9 cellular contexts compared by ENCODE assay signal in genomic region chrX:86133761-86134160, GRCh38. TPM values are rescaled to one million over a fixed set of nuclear protein-coding genes. Genes with fewer than 3 reads are reported as not detected.
A peak's percentile ranks its signal among the peaks of the same experiment; 100 is the strongest.
DNase-seq lines count a peak whose midpoint lies in the region; ATAC-seq and TF ChIP-seq lines count a peak whose summit lies in the region.
"Had no signal": no experiment of that assay in that cellular context is flagged by ENCODE, and none has a peak within 500 bp of the region (broad histone marks: within the 10 kb centered on the region; RNA-seq: fewer than 3 reads in every experiment).

No MANE protein-coding gene starts in this region.

- in situ Hi-C loops in ACHN (cut with HindIII; ENCODE audit: low pct_ligation_motif_present, low pct_unique_long_range_greater_than_20kb, low sequenced_read_pairs): no loop called here

- no TSS peak for BruUV-seq in PC-9 (replicated peaks; lab: Mats Ljungman, UMichigan)

- H3K27ac ChIP-seq in PC-9: no peak overlapping the region
- H3K27ac ChIP-seq: SJCRH30 had no signal

- H3K4me3 ChIP-seq in PC-9: no peak overlapping the region
- H3K4me3 ChIP-seq: SJCRH30 had no signal

- no peaks in the 10 kb centered on the region for H3K36me3 ChIP-seq in PC-9 (ENCODE audit: low read depth)
- H3K36me3 ChIP-seq: SJCRH30 had no signal

- H4K20me1 ChIP-seq in PC-9 (ENCODE audit: insufficient read depth): no peaks in the 10 kb centered on the region

- ATAC-seq in GM18858 (IDR thresholded peaks at IDR 0.05; ENCODE audit: unreplicated experiment) (peak; percentile 59), HG03175 (IDR thresholded peaks at IDR 0.05; ENCODE audit: unreplicated experiment) (no peak), GM21528 (IDR thresholded peaks at IDR 0.05; ENCODE audit: low FRiP score, unreplicated experiment) (no peak), sciatic nerve (no peak)

- no peak overlapping the region for H2AFZ ChIP-seq in PC-9

- no peaks in the 10 kb centered on the region for H3K27me3 ChIP-seq in PC-9 (ENCODE audit: insufficient read depth, low read depth)
- H3K27me3 ChIP-seq: SJCRH30 had no signal

- no peak overlapping the region for H3K4me2 ChIP-seq in PC-9

- CTCF ChIA-PET in PC-9 (lab: Charles Lee): no interaction called here

- DNase-seq in ACHN (peak; percentile 7), PC-9 (no peak), fibroblast of peridontal ligament (ENCODE audit: extremely low read depth) (peak; percentile 15), SKM-1 treated with dmso at 0.1 percent for 144 hours (lab: John Stamatoyannopoulos, UW; ENCODE audit: unreplicated experiment) (no peak), sciatic nerve (ENCODE audit: low spot score) (no peak)

- no peaks in the 10 kb centered on the region for H3K9me2 ChIP-seq in PC-9 (ENCODE audit: insufficient read depth)

- POLR2A ChIA-PET in PC-9 (lab: Charles Lee; ENCODE audit: unreplicated experiment): no interaction called here

- no peaks in the 10 kb centered on the region for H3K9me3 ChIP-seq in PC-9 (ENCODE audit: insufficient read depth, low read depth)
- H3K9me3 ChIP-seq: SJCRH30 had no signal

- TF ChIP-seq CTCF in PC-9 (conservative IDR thresholded peaks at IDR 0.05): peak; percentile 59

- H3K79me2 ChIP-seq in PC-9 (ENCODE audit: low read depth): no peaks in the 10 kb centered on the region

- H3K4me1 ChIP-seq in PC-9 (replicated peaks; ENCODE audit: insufficient read depth): no peaks in the 10 kb centered on the region
- H3K4me1 ChIP-seq: SJCRH30 had no signal

- H3F3A ChIP-seq in PC-9 (ENCODE audit: insufficient read depth, low read depth): no peaks in the 10 kb centered on the region

- intact Hi-C loops in PC-9 (cut with micrococcal nuclease; ENCODE audit: unreplicated experiment) (loop anchor here (10.0 kb wide), 1 partner anchor 811 kb away; no protein-coding TSS in a partner anchor), sciatic nerve (cut with DNase I) (no loop called here)

RNA-seq across cellular contexts. Expression of gene DACH2, which starts 14.5 kb away (rescaled TPM):
- total RNA-seq in PC-9 (2021): not detected in 2 replicates
- total RNA-seq in sciatic nerve: 0.27 TPM
- total RNA-seq: SJCRH30 had no signal

Comparison
In these comparisons a context has a peak if more than half of its experiments do, and no peak if none do; other contexts are left out.
1. DNase-seq: peak in ACHN (single experiment) and fibroblast of peridontal ligament (single experiment); none in PC-9 (0 of 2), SKM-1 treated with dmso at 0.1 percent for 144 hours (single experiment) and sciatic nerve (single experiment).